In the genomic region with DNA sequence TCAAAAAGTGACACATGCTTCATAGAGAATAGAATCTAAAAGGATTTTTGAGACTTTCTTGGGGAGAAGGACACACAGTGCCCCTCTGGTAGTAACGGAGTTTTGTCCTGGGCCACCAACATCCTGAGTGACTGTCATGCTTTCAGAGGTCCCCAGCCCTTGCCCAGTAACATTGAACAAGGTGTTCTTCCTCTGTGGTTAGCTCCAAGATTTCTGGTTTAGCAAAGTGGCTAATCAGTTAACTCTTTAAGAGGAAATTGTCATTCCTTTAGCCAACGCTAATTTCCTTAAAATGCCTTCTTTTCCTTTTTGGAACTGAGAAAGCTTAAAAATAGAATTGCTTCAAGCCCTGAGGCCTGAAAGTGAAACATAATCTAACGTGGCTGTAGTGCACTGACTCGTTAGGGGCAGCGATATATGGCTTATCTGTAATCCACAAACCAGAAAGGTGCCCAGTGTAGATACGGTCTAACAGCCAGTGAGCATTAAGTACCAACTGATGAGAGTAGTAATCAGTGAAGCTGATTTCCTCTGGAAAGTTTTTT, we compare ENCODE assay signal across 1 cellular context.
TF ChIP-seq lines count a peak whose summit lies in the region.

No MANE protein-coding gene starts in this region.

TF ChIP-seq in GM12878, 131 proteins besides CTCF, POLR2A, EP300 and RAD21 (continued from another document and continues in another):
- TF ChIP-seq, protein P1, sequence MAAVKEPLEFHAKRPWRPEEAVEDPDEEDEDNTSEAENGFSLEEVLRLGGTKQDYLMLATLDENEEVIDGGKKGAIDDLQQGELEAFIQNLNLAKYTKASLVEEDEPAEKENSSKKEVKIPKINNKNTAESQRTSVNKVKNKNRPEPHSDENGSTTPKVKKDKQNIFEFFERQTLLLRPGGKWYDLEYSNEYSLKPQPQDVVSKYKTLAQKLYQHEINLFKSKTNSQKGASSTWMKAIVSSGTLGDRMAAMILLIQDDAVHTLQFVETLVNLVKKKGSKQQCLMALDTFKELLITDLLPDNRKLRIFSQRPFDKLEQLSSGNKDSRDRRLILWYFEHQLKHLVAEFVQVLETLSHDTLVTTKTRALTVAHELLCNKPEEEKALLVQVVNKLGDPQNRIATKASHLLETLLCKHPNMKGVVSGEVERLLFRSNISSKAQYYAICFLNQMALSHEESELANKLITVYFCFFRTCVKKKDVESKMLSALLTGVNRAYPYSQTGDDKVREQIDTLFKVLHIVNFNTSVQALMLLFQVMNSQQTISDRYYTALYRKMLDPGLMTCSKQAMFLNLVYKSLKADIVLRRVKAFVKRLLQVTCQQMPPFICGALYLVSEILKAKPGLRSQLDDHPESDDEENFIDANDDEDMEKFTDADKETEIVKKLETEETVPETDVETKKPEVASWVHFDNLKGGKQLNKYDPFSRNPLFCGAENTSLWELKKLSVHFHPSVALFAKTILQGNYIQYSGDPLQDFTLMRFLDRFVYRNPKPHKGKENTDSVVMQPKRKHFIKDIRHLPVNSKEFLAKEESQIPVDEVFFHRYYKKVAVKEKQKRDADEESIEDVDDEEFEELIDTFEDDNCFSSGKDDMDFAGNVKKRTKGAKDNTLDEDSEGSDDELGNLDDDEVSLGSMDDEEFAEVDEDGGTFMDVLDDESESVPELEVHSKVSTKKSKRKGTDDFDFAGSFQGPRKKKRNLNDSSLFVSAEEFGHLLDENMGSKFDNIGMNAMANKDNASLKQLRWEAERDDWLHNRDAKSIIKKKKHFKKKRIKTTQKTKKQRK (IDR thresholded peaks at IDR 0.05; ENCODE audit: low read depth, low read length): no peak
- peak; percentile 34; the same call in 1 of the 2 replicates for TF ChIP-seq CBFB (IDR thresholded peaks at IDR 0.05; ENCODE audit: low read depth)
- peak; percentile 30; the same call in 1 of the 2 replicates for TF ChIP-seq PAX8 (IDR thresholded peaks at IDR 0.05)
- no peak for TF ChIP-seq MXI1 (IDR thresholded peaks at IDR 0.05; ENCODE audit: low read depth, low read length)
- TF ChIP-seq KLF5 (IDR thresholded peaks at IDR 0.05; ENCODE audit: partially characterized antibody): no peak
- TF ChIP-seq, protein P2, sequence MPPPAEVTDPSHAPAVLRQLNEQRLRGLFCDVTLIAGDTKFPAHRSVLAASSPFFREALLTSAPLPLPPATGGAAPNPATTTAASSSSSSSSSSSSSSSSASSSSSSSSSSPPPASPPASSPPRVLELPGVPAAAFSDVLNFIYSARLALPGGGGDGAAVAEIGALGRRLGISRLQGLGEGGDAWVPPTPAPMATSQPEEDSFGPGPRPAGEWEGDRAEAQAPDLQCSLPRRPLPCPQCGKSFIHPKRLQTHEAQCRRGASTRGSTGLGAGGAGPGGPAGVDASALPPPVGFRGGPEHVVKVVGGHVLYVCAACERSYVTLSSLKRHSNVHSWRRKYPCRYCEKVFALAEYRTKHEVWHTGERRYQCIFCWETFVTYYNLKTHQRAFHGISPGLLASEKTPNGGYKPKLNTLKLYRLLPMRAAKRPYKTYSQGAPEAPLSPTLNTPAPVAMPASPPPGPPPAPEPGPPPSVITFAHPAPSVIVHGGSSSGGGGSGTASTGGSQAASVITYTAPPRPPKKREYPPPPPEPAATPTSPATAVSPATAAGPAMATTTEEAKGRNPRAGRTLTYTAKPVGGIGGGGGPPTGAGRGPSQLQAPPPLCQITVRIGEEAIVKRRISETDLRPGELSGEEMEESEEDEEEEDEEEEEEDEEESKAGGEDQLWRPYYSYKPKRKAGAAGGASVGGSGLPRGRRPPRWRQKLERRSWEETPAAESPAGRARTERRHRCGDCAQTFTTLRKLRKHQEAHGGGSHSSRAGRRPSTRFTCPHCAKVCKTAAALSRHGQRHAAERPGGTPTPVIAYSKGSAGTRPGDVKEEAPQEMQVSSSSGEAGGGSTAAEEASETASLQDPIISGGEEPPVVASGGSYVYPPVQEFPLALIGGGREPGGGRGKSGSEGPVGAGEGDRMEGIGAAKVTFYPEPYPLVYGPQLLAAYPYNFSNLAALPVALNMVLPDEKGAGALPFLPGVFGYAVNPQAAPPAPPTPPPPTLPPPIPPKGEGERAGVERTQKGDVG (CRISPR knock-in tag; IDR thresholded peaks at IDR 0.05): no peak
- TF ChIP-seq STAT3 (IDR thresholded peaks at IDR 0.05; ENCODE audit: low read depth, low read length): no peak
- no peak for TF ChIP-seq YBX1 (IDR thresholded peaks at IDR 0.05)
- TF ChIP-seq EED (IDR thresholded peaks at IDR 0.05; ENCODE audit: low read depth): peak; percentile 95
- peak; percentile 48; the same call in 1 of the 2 replicates for TF ChIP-seq POLR2AphosphoS5 (IDR thresholded peaks at IDR 0.05; ENCODE audit: low read length)
- no peak for TF ChIP-seq SPI1 (IDR thresholded peaks at IDR 0.05; ENCODE audit: borderline replicate concordance, insufficient read depth, low read depth, low read length)
- no peak for TF ChIP-seq KDM1A (IDR thresholded peaks at IDR 0.05; ENCODE audit: borderline replicate concordance)
- TF ChIP-seq RFX5 (IDR thresholded peaks at IDR 0.05; ENCODE audit: low read depth, low read length): no peak
- peak; percentile 72; the same call in 1 of the 2 replicates for TF ChIP-seq MTA3 (IDR thresholded peaks at IDR 0.05; ENCODE audit: borderline replicate concordance, low read length)
- TF ChIP-seq YY1 (IDR thresholded peaks at IDR 0.05; ENCODE audit: low read depth, low read length): 0 out of 2 replicates have a peak, but pooled peaks have one; percentile 11
- TF ChIP-seq NFXL1 (IDR thresholded peaks at IDR 0.05; ENCODE audit: borderline replicate concordance): no peak
- TF ChIP-seq SMAD5 (IDR thresholded peaks at IDR 0.05; ENCODE audit: low read depth): no peak
- TF ChIP-seq, protein P3, sequence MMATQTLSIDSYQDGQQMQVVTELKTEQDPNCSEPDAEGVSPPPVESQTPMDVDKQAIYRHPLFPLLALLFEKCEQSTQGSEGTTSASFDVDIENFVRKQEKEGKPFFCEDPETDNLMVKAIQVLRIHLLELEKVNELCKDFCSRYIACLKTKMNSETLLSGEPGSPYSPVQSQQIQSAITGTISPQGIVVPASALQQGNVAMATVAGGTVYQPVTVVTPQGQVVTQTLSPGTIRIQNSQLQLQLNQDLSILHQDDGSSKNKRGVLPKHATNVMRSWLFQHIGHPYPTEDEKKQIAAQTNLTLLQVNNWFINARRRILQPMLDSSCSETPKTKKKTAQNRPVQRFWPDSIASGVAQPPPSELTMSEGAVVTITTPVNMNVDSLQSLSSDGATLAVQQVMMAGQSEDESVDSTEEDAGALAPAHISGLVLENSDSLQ (IDR thresholded peaks at IDR 0.05): peak; percentile 51; the same call in 1 of the 2 replicates
- TF ChIP-seq NR2C1 (IDR thresholded peaks at IDR 0.05): no peak
- TF ChIP-seq EZH2 (IDR thresholded peaks at IDR 0.05; ENCODE audit: borderline replicate concordance, control insufficient read depth, low read depth, low read length): no peak
- no peak for TF ChIP-seq POLR2AphosphoS2 (IDR thresholded peaks at IDR 0.05; ENCODE audit: low read depth, low read length)
- no peak for TF ChIP-seq BACH1 (IDR thresholded peaks at IDR 0.05; ENCODE audit: borderline replicate concordance)
- no peak for TF ChIP-seq NR2C2 (IDR thresholded peaks at IDR 0.05; ENCODE audit: borderline replicate concordance, control insufficient read depth, insufficient read length, low read depth)
- no peak for TF ChIP-seq ZZZ3 (IDR thresholded peaks at IDR 0.05; ENCODE audit: control insufficient read depth, insufficient read length, low read depth)
- TF ChIP-seq, protein P4, sequence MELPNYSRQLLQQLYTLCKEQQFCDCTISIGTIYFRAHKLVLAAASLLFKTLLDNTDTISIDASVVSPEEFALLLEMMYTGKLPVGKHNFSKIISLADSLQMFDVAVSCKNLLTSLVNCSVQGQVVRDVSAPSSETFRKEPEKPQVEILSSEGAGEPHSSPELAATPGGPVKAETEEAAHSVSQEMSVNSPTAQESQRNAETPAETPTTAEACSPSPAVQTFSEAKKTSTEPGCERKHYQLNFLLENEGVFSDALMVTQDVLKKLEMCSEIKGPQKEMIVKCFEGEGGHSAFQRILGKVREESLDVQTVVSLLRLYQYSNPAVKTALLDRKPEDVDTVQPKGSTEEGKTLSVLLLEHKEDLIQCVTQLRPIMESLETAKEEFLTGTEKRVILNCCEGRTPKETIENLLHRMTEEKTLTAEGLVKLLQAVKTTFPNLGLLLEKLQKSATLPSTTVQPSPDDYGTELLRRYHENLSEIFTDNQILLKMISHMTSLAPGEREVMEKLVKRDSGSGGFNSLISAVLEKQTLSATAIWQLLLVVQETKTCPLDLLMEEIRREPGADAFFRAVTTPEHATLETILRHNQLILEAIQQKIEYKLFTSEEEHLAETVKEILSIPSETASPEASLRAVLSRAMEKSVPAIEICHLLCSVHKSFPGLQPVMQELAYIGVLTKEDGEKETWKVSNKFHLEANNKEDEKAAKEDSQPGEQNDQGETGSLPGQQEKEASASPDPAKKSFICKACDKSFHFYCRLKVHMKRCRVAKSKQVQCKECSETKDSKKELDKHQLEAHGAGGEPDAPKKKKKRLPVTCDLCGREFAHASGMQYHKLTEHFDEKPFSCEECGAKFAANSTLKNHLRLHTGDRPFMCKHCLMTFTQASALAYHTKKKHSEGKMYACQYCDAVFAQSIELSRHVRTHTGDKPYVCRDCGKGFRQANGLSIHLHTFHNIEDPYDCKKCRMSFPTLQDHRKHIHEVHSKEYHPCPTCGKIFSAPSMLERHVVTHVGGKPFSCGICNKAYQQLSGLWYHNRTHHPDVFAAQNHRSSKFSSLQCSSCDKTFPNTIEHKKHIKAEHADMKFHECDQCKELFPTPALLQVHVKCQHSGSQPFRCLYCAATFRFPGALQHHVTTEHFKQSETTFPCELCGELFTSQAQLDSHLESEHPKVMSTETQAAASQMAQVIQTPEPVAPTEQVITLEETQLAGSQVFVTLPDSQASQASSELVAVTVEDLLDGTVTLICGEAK (IDR thresholded peaks at IDR 0.05; ENCODE audit: borderline replicate concordance): no peak
- TF ChIP-seq, protein P5, sequence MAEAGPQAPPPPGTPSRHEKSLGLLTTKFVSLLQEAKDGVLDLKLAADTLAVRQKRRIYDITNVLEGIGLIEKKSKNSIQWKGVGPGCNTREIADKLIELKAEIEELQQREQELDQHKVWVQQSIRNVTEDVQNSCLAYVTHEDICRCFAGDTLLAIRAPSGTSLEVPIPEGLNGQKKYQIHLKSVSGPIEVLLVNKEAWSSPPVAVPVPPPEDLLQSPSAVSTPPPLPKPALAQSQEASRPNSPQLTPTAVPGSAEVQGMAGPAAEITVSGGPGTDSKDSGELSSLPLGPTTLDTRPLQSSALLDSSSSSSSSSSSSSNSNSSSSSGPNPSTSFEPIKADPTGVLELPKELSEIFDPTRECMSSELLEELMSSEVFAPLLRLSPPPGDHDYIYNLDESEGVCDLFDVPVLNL (IDR thresholded peaks at IDR 0.05; ENCODE audit: low read depth, low read length): no peak
- TF ChIP-seq RUNX3 (IDR thresholded peaks at IDR 0.05; ENCODE audit: low read length): peak; percentile 76
- no peak for TF ChIP-seq CHD1 (IDR thresholded peaks at IDR 0.05; ENCODE audit: low read depth, low read length)
- TF ChIP-seq NBN (IDR thresholded peaks at IDR 0.05): 0 out of 2 replicates have a peak, but pooled peaks have one; percentile 6
- 0 out of 2 replicates have a peak, but pooled peaks have one; percentile 33 for TF ChIP-seq TCF7 (IDR thresholded peaks at IDR 0.05; ENCODE audit: borderline replicate concordance)
- TF ChIP-seq, protein P6, sequence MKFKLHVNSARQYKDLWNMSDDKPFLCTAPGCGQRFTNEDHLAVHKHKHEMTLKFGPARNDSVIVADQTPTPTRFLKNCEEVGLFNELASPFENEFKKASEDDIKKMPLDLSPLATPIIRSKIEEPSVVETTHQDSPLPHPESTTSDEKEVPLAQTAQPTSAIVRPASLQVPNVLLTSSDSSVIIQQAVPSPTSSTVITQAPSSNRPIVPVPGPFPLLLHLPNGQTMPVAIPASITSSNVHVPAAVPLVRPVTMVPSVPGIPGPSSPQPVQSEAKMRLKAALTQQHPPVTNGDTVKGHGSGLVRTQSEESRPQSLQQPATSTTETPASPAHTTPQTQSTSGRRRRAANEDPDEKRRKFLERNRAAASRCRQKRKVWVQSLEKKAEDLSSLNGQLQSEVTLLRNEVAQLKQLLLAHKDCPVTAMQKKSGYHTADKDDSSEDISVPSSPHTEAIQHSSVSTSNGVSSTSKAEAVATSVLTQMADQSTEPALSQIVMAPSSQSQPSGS (IDR thresholded peaks at IDR 0.05; ENCODE audit: low read length): 0 out of 2 replicates have a peak, but pooled peaks have one; percentile 67
- TF ChIP-seq ESRRA (IDR thresholded peaks at IDR 0.05; ENCODE audit: low read length): no peak
- no peak for TF ChIP-seq EGR1 (IDR thresholded peaks at IDR 0.05; ENCODE audit: borderline replicate concordance in 1 of 2, low read depth in 2 of 2, low read length in 2 of 2)
- 0 out of 2 replicates have a peak, but pooled peaks have one; percentile 39 for TF ChIP-seq ZBED1 (IDR thresholded peaks at IDR 0.05; ENCODE audit: borderline replicate concordance)
- TF ChIP-seq WRNIP1 (IDR thresholded peaks at IDR 0.05; ENCODE audit: borderline replicate concordance, low read depth, low read length): no peak
- TF ChIP-seq SRF (IDR thresholded peaks at IDR 0.05; ENCODE audit: low read depth in 2 of 2, low read length in 2 of 2): no peak
- TF ChIP-seq NRF1 (conservative IDR thresholded peaks at IDR 0.05; ENCODE audit: low read depth, low read length): no peak
- peak; percentile 59 for TF ChIP-seq MTA2 (IDR thresholded peaks at IDR 0.05; ENCODE audit: low read depth)
- TF ChIP-seq, protein P7, sequence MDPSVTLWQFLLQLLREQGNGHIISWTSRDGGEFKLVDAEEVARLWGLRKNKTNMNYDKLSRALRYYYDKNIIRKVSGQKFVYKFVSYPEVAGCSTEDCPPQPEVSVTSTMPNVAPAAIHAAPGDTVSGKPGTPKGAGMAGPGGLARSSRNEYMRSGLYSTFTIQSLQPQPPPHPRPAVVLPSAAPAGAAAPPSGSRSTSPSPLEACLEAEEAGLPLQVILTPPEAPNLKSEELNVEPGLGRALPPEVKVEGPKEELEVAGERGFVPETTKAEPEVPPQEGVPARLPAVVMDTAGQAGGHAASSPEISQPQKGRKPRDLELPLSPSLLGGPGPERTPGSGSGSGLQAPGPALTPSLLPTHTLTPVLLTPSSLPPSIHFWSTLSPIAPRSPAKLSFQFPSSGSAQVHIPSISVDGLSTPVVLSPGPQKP (IDR thresholded peaks at IDR 0.05; ENCODE audit: low read depth, low read length): no peak
- peak; percentile 83 for TF ChIP-seq ZSCAN29 (IDR thresholded peaks at IDR 0.05)
- TF ChIP-seq SIN3A (IDR thresholded peaks at IDR 0.05; ENCODE audit: low read depth, low read length): no peak
- no peak for TF ChIP-seq NFYA (IDR thresholded peaks at IDR 0.05; ENCODE audit: borderline replicate concordance, low read depth, low read length)
- TF ChIP-seq CBX3 (IDR thresholded peaks at IDR 0.05; ENCODE audit: borderline replicate concordance, low read depth): no peak
- peak; percentile 22; the same call in 1 of the 2 replicates for TF ChIP-seq CBX5 (IDR thresholded peaks at IDR 0.05; ENCODE audit: low read depth)
- TF ChIP-seq GABPA (IDR thresholded peaks at IDR 0.05; ENCODE audit: low read depth): no peak
- TF ChIP-seq SIX5 (IDR thresholded peaks at IDR 0.05; ENCODE audit: low read depth, low read length, severe bottlenecking): no peak
- peak; percentile 90 to 94 for TF ChIP-seq IKZF2 (IDR thresholded peaks at IDR 0.05)
